Comparison of ENCODE assay signal across 27 cellular contexts in the genomic region with DNA sequence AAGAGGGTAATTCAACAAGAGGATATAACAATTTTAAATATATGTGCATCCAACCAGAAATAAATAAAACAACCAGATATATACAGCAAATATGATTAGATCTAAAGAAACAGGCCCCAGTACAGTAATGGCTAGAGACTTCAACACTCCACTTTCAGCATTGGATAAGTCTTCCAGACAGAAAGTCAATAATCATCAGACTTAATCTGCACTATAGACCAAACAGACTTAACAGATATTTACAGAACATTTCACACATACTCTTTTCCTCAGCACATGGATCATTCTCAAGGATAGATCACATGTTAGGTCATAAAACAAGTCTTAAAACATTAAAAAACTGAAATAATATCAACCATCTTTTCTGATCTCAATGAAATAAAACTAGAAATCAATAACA.
"Had no signal": no experiment of that assay in that cellular context is flagged by ENCODE, and none has a peak within 500 bp of the region (broad histone marks: within the 10 kb centered on the region; RNA-seq: fewer than 3 reads in every experiment).

No MANE protein-coding gene starts in this region.

- H3K36me3 ChIP-seq: stomach, suprapubic skin, thoracic aorta, thyroid gland, tibial artery, tibial nerve, transverse colon, upper lobe of left lung, upper lobe of right lung, uterus, vagina had no signal

- H3K4me3 ChIP-seq: stomach, suprapubic skin, testis, thoracic aorta, thyroid gland, tibial artery, tibial nerve, transverse colon, upper lobe of left lung, upper lobe of right lung, uterus, vagina had no signal

- H3K27ac ChIP-seq: stomach, suprapubic skin, testis, thoracic aorta, thyroid gland, tibial artery, tibial nerve, transverse colon, upper lobe of left lung, upper lobe of right lung, uterus, vagina had no signal

- ATAC-seq: stimulated activated effector memory CD8-positive, alpha-beta T cell treated with anti-CD3 and anti-CD28 coated beads, Interleukin-12 subunit alpha, Interleukin-12 subunit beta, amount 100 ng/mL, for 72 hours; stimulated activated memory B cell treated with anti-CD40 and anti-IgM and Interleukin-4, amounts not matched to agents 10 μg/mL and 1 μg/mL and 100 μg/mL, for 72 hours; stimulated activated naive B cell treated with anti-CD40 and anti-IgM and Interleukin-4, amounts not matched to agents 10 μg/mL and 1 μg/mL and 100 μg/mL, for 72 hours; stimulated activated naive CD8-positive, alpha-beta T cell treated with anti-CD3 and anti-CD28 coated beads, Interleukin-15, amount 100 ng/mL, for 72 hours; stimulated activated naive CD8-positive, alpha-beta T cell treated with anti-CD3 and anti-CD28 coated beads, Interleukin-15, Interleukin-2, amounts not matched to agents 100 U/mL and 50 U/mL, for 24 hours; upper lobe of right lung had no signal

- H3K27me3 ChIP-seq: stomach, suprapubic skin, testis, thyroid gland, tibial artery, tibial nerve, transverse colon, upper lobe of left lung, upper lobe of right lung, uterus, vagina had no signal

- DNase-seq: stimulated activated CD4-positive, alpha-beta T cell treated with anti-CD3 and anti-CD28 coated beads, Interleukin-2, amount 100 ng/mL, for 48 hours; stimulated activated CD4-positive, alpha-beta T cell treated with anti-CD3 and anti-CD28 coated beads, Interleukin-4, amount 100 ng/mL, for 1 hour; stimulated activated CD4-positive, alpha-beta T cell treated with anti-CD3 and anti-CD28 coated beads, Interleukin-4, amount 100 ng/mL, for 24 hours; stimulated activated CD4-positive, alpha-beta T cell treated with anti-CD3 and anti-CD28 coated beads, Interleukin-4, amount 100 ng/mL, for 4 hours; stimulated activated CD8-positive, alpha-beta memory T cell treated with anti-CD3 and anti-CD28 coated beads, Interleukin-4, amount 100 ng/mL, for 48 hours; stimulated activated naive B cell treated with anti-CD40 and anti-IgM and Interleukin-4, amounts not matched to agents 10 μg/mL and 1 μg/mL and 100 μg/mL, for 72 hours; stimulated activated naive CD4-positive, alpha-beta T cell; stimulated activated naive CD4-positive, alpha-beta T cell treated with Interleukin-2 at 50 U/mL for 16 hours; stimulated activated naive CD8-positive, alpha-beta T cell treated with anti-CD3 and anti-CD28 coated beads, Interleukin-15, amount 100 ng/mL, for 72 hours; stimulated activated naive CD8-positive, alpha-beta T cell treated with anti-CD3 and anti-CD28 coated beads, Interleukin-15, Interleukin-2, amounts not matched to agents 100 U/mL and 50 U/mL, for 24 hours; stomach; substantia nigra; testis; thyroid gland; tibial artery; transverse colon; trophoblast cell; upper lobe of left lung; upper lobe of right lung; uterus had no signal

- H3K4me1 ChIP-seq: stomach, suprapubic skin, testis, thyroid gland, tibial artery, tibial nerve, transverse colon, upper lobe of left lung, upper lobe of right lung, uterus, vagina had no signal

- FAIRE-seq: urothelium cell line had no signal

- H3K9me3 ChIP-seq: suprapubic skin, testis, thoracic aorta, thyroid gland, upper lobe of right lung, vagina had no signal
